ENCODE assay signal across 10 cellular contexts in genomic region chr2:206276169-206276927, GRCh38. TPM values are rescaled to one million over a fixed set of nuclear protein-coding genes. Genes with fewer than 3 reads are reported as not detected.
A peak's percentile ranks its signal among the peaks of the same experiment; 100 is the strongest.
DNase-seq lines count a peak whose midpoint lies in the region; ATAC-seq and TF ChIP-seq lines count a peak whose summit lies in the region.
"Had no signal": no experiment of that assay in that cellular context is flagged by ENCODE, and none has a peak within 500 bp of the region (broad histone marks: within the 10 kb centered on the region; RNA-seq: fewer than 3 reads in every experiment).

No MANE protein-coding gene starts in this region.

- peaks cover 57% of the 10 kb centered on the region for H3K27me3 Mint-ChIP-seq in activated T-cell treated with anti-CD3 and anti-CD28 coated beads, Interleukin-2, amount 50 U/mL, for 24 hours

- H3K27ac Mint-ChIP-seq in activated T-cell treated with anti-CD3 and anti-CD28 coated beads, Interleukin-2, amount 50 U/mL, for 24 hours = no peak overlapping the region

- no peak for ATAC-seq in HG02610 (IDR thresholded peaks at IDR 0.05; ENCODE audit: unreplicated experiment)

- H3K9ac ChIP-seq in parathyroid adenoma = no peak overlapping the region

- H3K4me3 Mint-ChIP-seq in activated T-cell treated with anti-CD3 and anti-CD28 coated beads, Interleukin-2, amount 50 U/mL, for 24 hours = peak overlapping the region; percentile 83

- H3K36me3 ChIP-seq in parathyroid adenoma (ENCODE audit: control insufficient read depth, insufficient read depth, low read length) = no peaks in the 10 kb centered on the region

- H2AFZ ChIP-seq in parathyroid adenoma = no peak overlapping the region

- H3K4me1 ChIP-seq in parathyroid adenoma = no peaks in the 10 kb centered on the region

- H3K4me3 ChIP-seq in dorsolateral prefrontal cortex = peak overlapping the region in 57 of 59 donors; percentile 12 to 74 (median 62)
- peak overlapping the region; percentile 58 for H3K4me3 ChIP-seq in parathyroid adenoma (ENCODE audit: low read depth, low read length)

- peaks cover 19% of the 10 kb centered on the region for H3K4me1 Mint-ChIP-seq in activated T-cell treated with anti-CD3 and anti-CD28 coated beads, Interleukin-2, amount 50 U/mL, for 24 hours (ENCODE audit: low read depth)

- no peak overlapping the region for H3K4me2 ChIP-seq in parathyroid adenoma (ENCODE audit: low read length)

- intact Hi-C loops in dorsolateral prefrontal cortex (cut with DNase I) = no loop called here

- no peaks in the 10 kb centered on the region for H3K9me3 ChIP-seq in parathyroid adenoma (ENCODE audit: control insufficient read depth, low read length)

- H3K27me3 ChIP-seq in dorsolateral prefrontal cortex = peaks cover 0 to 100% (median 68%) of the 10 kb centered on the region in 45 donors
- H3K27me3 ChIP-seq in parathyroid adenoma (ENCODE audit: control insufficient read depth, insufficient read depth, low read length) = no peaks in the 10 kb centered on the region

- H3K9me3 Mint-ChIP-seq in activated T-cell treated with anti-CD3 and anti-CD28 coated beads, Interleukin-2, amount 50 U/mL, for 24 hours = no peaks in the 10 kb centered on the region

- no peaks in the 10 kb centered on the region for H3K36me3 Mint-ChIP-seq in activated T-cell treated with anti-CD3 and anti-CD28 coated beads, Interleukin-2, amount 50 U/mL, for 24 hours (ENCODE audit: low read depth)

- H3K27ac ChIP-seq in dorsolateral prefrontal cortex = peak overlapping the region in 9 of 59 donors; percentile 12 to 72 (median 46)
- no peak overlapping the region for H3K27ac ChIP-seq in parathyroid adenoma

- no peak for DNase-seq in activated T-cell treated with anti-CD3 and anti-CD28 coated beads, Interleukin-2, amount 50 U/mL, for 24 hours
- no peak for DNase-seq in activated T-cell treated with anti-CD3 and anti-CD28 coated beads, Interleukin-2, amount 50 U/mL, for 1 hour
- peak; percentile 49 for DNase-seq in NCI-H82 treated with DMSO at 0.1 percent for 48 hours (lab: John Stamatoyannopoulos, UW; ENCODE audit: unreplicated experiment)
- no peak for DNase-seq in dorsolateral prefrontal cortex
- no peak for DNase-seq in ecto neural progenitor cell (ENCODE audit: low spot score)
- no peak for DNase-seq in stimulated activated CD4-positive, alpha-beta T cell treated with anti-CD3 and anti-CD28 coated beads, Interleukin-12 subunit alpha, Interleukin-12 subunit beta, amount 100 ng/mL, for 4 hours
- DNase-seq: aorta, DMS 273 treated with DMSO at 0.1 percent for 48 hours had no signal

- H3K79me2 ChIP-seq in parathyroid adenoma = no peaks in the 10 kb centered on the region

- TF ChIP-seq CTCF in dorsolateral prefrontal cortex (IDR thresholded peaks at IDR 0.05 in 54 of 56, conservative IDR thresholded peaks at IDR 0.05 in 2 of 56; ENCODE audit: low read depth in 1 of 56, partially characterized antibody in 56 of 56) (no peak), parathyroid adenoma (IDR thresholded peaks at IDR 0.05) (no peak)

RNA-seq across cellular contexts. Expression of gene ZDBF2, which starts 1.9 kb away (rescaled TPM):
- 10 to 100 TPM; 15.4 to 80.3 (median 43.5) TPM for total RNA-seq in dorsolateral prefrontal cortex
